In genomic region chr1:244361764-244362473, GRCh38 we compare ENCODE assay signal across 12 cellular contexts.
DNase-seq lines count a peak whose midpoint lies in the region; ATAC-seq, FAIRE-seq and TF ChIP-seq lines count a peak whose summit lies in the region.
"Had no signal": no experiment of that assay in that cellular context is flagged by ENCODE, and none has a peak within 500 bp of the region (broad histone marks: within the 10 kb centered on the region; RNA-seq: fewer than 3 reads in every experiment).

No MANE protein-coding gene starts in this region.

- POLR2A ChIA-PET in AG04449 (lab: Yijun Ruan, JAX): interaction anchor here (1.4 kb wide), 1 partner anchor 20 kb away, joined by 6 read pairs; no protein-coding TSS in a partner anchor
- POLR2A ChIA-PET in activated CD4-positive, alpha-beta memory T cell treated with anti-CD3 and anti-CD28 coated beads, Interleukin-2, amount 10 ng/mL, durations not matched to agents 7 days and 5 days (lab: Charles Lee): no interaction called here

- H3K9me3 ChIP-seq in muscle layer of colon (ENCODE audit: low read length): no peaks in the 10 kb centered on the region

- CTCF ChIA-PET in AG04449 (lab: Yijun Ruan, JAX): interaction anchor here (2.7 kb wide), 1 partner anchor 10 kb away, joined by 7 read pairs; a partner anchor contains a TSS
- CTCF ChIA-PET in activated CD4-positive, alpha-beta memory T cell treated with anti-CD3 and anti-CD28 coated beads, Interleukin-2, amount 10 ng/mL, durations not matched to agents 7 days and 5 days (lab: Charles Lee): interaction anchor here (0.7 kb wide), 1 partner anchor 62 kb away, joined by 3 read pairs; no protein-coding TSS in a partner anchor

- no peaks in the 10 kb centered on the region for H3K36me3 Mint-ChIP-seq in activated CD4-positive, alpha-beta memory T cell treated with anti-CD3 and anti-CD28 coated beads, Interleukin-2, amount 10 ng/mL, durations not matched to agents 7 days and 5 days (ENCODE audit: low read depth)
- H3K36me3 Mint-ChIP-seq: activated naive CD8-positive, alpha-beta T cell treated with anti-CD3 and anti-CD28 coated beads for 36 hours had no signal

- H3K4me3 ChIP-seq in AG04449 (ENCODE audit: low read depth, low read length): peak overlapping the region; percentile 32
- H3K4me3 ChIP-seq in epithelial cell of esophagus (ENCODE audit: low read length): no peak overlapping the region
- H3K4me3 ChIP-seq in muscle layer of colon (ENCODE audit: low read depth in 1 of 2, low read length in 2 of 2): peak overlapping the region; percentile 18 to 56

- H3K27me3 ChIP-seq in muscle layer of colon (ENCODE audit: control insufficient read depth in 1 of 2, insufficient read depth in 2 of 2, low read length in 2 of 2): no peaks in the 10 kb centered on the region

- FAIRE-seq in frontal cortex (lab: Jason Lieb, UNC): no peak

- H3K27ac Mint-ChIP-seq in activated CD4-positive, alpha-beta memory T cell treated with anti-CD3 and anti-CD28 coated beads, Interleukin-2, amount 10 ng/mL, durations not matched to agents 7 days and 5 days: no peak overlapping the region
- H3K27ac Mint-ChIP-seq: activated naive CD8-positive, alpha-beta T cell treated with anti-CD3 and anti-CD28 coated beads for 36 hours; stimulated activated naive CD8-positive, alpha-beta T cell treated with anti-CD3 and anti-CD28 coated beads, Interleukin-15, Interleukin-2, amounts not matched to agents 100 ng/mL and 50 ng/mL, for 24 hours had no signal

- no peak overlapping the region for H3K27ac ChIP-seq in muscle layer of colon (ENCODE audit: low read depth, low read length)

- no peaks in the 10 kb centered on the region for H3K4me1 Mint-ChIP-seq in activated CD4-positive, alpha-beta memory T cell treated with anti-CD3 and anti-CD28 coated beads, Interleukin-2, amount 10 ng/mL, durations not matched to agents 7 days and 5 days
- H3K4me1 Mint-ChIP-seq: activated naive CD8-positive, alpha-beta T cell treated with anti-CD3 and anti-CD28 coated beads for 36 hours had no signal

- no peak for DNase-seq in AG04449 (ENCODE audit: low read depth, low spot score)
- peak; percentile 71 for DNase-seq in NCI-H146 (lab: John Stamatoyannopoulos, UW)
- DNase-seq in epithelial cell of esophagus (ENCODE audit: low read depth): peak; percentile 22
- DNase-seq in activated CD4-positive, alpha-beta memory T cell treated with anti-CD3 and anti-CD28 coated beads, Interleukin-2, amount 10 ng/mL, durations not matched to agents 7 days and 5 days: no peak
- no peak for DNase-seq in frontal cortex (ENCODE audit: low spot score in 2 of 2)
- no peak for DNase-seq in stimulated activated CD4-positive, alpha-beta T cell treated with anti-CD3 and anti-CD28 coated beads, Interleukin-4, amount 100 ng/mL, for 1 hour
- DNase-seq: activated naive CD8-positive, alpha-beta T cell treated with anti-CD3 and anti-CD28 coated beads for 36 hours; DMS79; T-helper 2 cell had no signal

- no peak overlapping the region for H3K9ac ChIP-seq in muscle layer of colon (ENCODE audit: low read length)

- H3K36me3 ChIP-seq in muscle layer of colon (ENCODE audit: insufficient read depth, low read length): no peaks in the 10 kb centered on the region

- no peak for ATAC-seq in GM18502 (IDR thresholded peaks at IDR 0.05; ENCODE audit: poor library complexity, unreplicated experiment)

- H3K9me3 Mint-ChIP-seq in activated CD4-positive, alpha-beta memory T cell treated with anti-CD3 and anti-CD28 coated beads, Interleukin-2, amount 10 ng/mL, durations not matched to agents 7 days and 5 days: peaks cover 12% of the 10 kb centered on the region

- peaks cover 9% of the 10 kb centered on the region for H3K4me1 ChIP-seq in muscle layer of colon (ENCODE audit: insufficient read depth, low read length)

- no peak for TF ChIP-seq CTCF in AG04449 (IDR thresholded peaks at IDR 0.05; ENCODE audit: insufficient read depth, low read length, missing control alignments)
- TF ChIP-seq CTCF in epithelial cell of esophagus (IDR thresholded peaks at IDR 0.05; ENCODE audit: insufficient read depth, low read depth, low read length, missing control alignments): no peak

- H3K4me3 Mint-ChIP-seq in activated CD4-positive, alpha-beta memory T cell treated with anti-CD3 and anti-CD28 coated beads, Interleukin-2, amount 10 ng/mL, durations not matched to agents 7 days and 5 days: no peak overlapping the region
- H3K4me3 Mint-ChIP-seq: activated naive CD8-positive, alpha-beta T cell treated with anti-CD3 and anti-CD28 coated beads for 36 hours; stimulated activated naive CD8-positive, alpha-beta T cell treated with anti-CD3 and anti-CD28 coated beads, Interleukin-15, Interleukin-2, amounts not matched to agents 100 ng/mL and 50 ng/mL, for 24 hours had no signal

- no peaks in the 10 kb centered on the region for H3K27me3 Mint-ChIP-seq in activated CD4-positive, alpha-beta memory T cell treated with anti-CD3 and anti-CD28 coated beads, Interleukin-2, amount 10 ng/mL, durations not matched to agents 7 days and 5 days
- H3K27me3 Mint-ChIP-seq: activated naive CD8-positive, alpha-beta T cell treated with anti-CD3 and anti-CD28 coated beads for 36 hours; stimulated activated naive CD8-positive, alpha-beta T cell treated with anti-CD3 and anti-CD28 coated beads, Interleukin-15, Interleukin-2, amounts not matched to agents 100 ng/mL and 50 ng/mL, for 24 hours had no signal

Comparison
In these comparisons a context has a peak if more than half of its experiments do, and no peak if none do; other contexts are left out.
1. DNase-seq: peak in NCI-H146 (single experiment) and epithelial cell of esophagus (single experiment); none in AG04449 (single experiment), activated CD4-positive, alpha-beta memory T cell treated with anti-CD3 and anti-CD28 coated beads, Interleukin-2, amount 10 ng/mL, durations not matched to agents 7 days and 5 days (single experiment), frontal cortex (0 of 2) and stimulated activated CD4-positive, alpha-beta T cell treated with anti-CD3 and anti-CD28 coated beads, Interleukin-4, amount 100 ng/mL, for 1 hour (single experiment).